In genomic region chr5:176849611-176850227, GRCh38 we compare ENCODE assay signal across 32 cellular contexts. TPM values are rescaled to one million over a fixed set of nuclear protein-coding genes. Genes with fewer than 3 reads are reported as not detected.
"Had no signal": no experiment of that assay in that cellular context is flagged by ENCODE, and none has a peak within 500 bp of the region (broad histone marks: within the 10 kb centered on the region; RNA-seq: fewer than 3 reads in every experiment).

No MANE protein-coding gene starts in this region.

- H3K4me1 ChIP-seq: body of pancreas, esophagus muscularis mucosa, foreskin keratinocyte, gastrocnemius medialis, heart left ventricle had no signal

- H3K36me3 ChIP-seq: esophagus muscularis mucosa, gastrocnemius medialis, heart left ventricle had no signal

- H3K9me3 ChIP-seq: body of pancreas, esophagus muscularis mucosa, gastrocnemius medialis, heart left ventricle had no signal

- ATAC-seq: activated CD4-positive, alpha-beta T cell treated with anti-CD3 and anti-CD28 coated beads for 36 hours; activated CD8-positive, alpha-beta memory T cell treated with anti-CD3 and anti-CD28 coated beads, Interleukin-2, amount 10 ng/mL, durations not matched to agents 7 days and 5 days; activated CD8-positive, alpha-beta T cell treated with anti-CD3 and anti-CD28 coated beads, Interleukin-2, amount 10 ng/mL, durations not matched to agents 7 days and 5 days; body of pancreas; effector memory CD8-positive, alpha-beta T cell; foreskin keratinocyte; gastrocnemius medialis; heart left ventricle had no signal

- H3K27ac ChIP-seq: body of pancreas, esophagus muscularis mucosa, foreskin keratinocyte, gastrocnemius medialis, heart left ventricle had no signal

- DNase-seq: activated CD4-positive, alpha-beta memory T cell treated with anti-CD3 and anti-CD28 coated beads for 36 hours; activated CD4-positive, alpha-beta T cell treated with anti-CD3 and anti-CD28 coated beads for 36 hours; activated CD4-positive, alpha-beta T cell treated with anti-CD3 and anti-CD28 coated beads, Interleukin-2, amount 10 ng/mL, durations not matched to agents 24 days and 14 days; activated CD4-positive, CD25-positive, alpha-beta regulatory T cell; activated CD4-positive, CD25-positive, alpha-beta regulatory T cell treated with anti-CD3 and anti-CD28 coated beads, Interleukin-2, amount 50 U/mL, for 72 hours; activated CD8-positive, alpha-beta memory T cell treated with anti-CD3 and anti-CD28 coated beads, Interleukin-2, amount 10 ng/mL, durations not matched to agents 7 days and 5 days; activated CD8-positive, alpha-beta memory T cell treated with anti-CD3 and anti-CD28 coated beads, Interleukin-2, amount 50 U/mL, for 4 hours; activated CD8-positive, alpha-beta T cell treated with anti-CD3 and anti-CD28 coated beads, Interleukin-2, amount 10 ng/mL, durations not matched to agents 7 days and 5 days; activated effector memory CD4-positive, alpha-beta T cell treated with anti-CD3 and anti-CD28 coated beads, Interleukin-2, amount 50 U/mL, for 16 hours; activated naive CD4-positive, alpha-beta T cell treated with anti-CD3 and anti-CD28 coated beads for 36 hours; activated naive CD8-positive, alpha-beta T cell treated with anti-CD3 and anti-CD28 coated beads, Interleukin-2, amount 10 ng/mL, durations not matched to agents 7 days and 5 days; activated T-cell treated with anti-CD3 and anti-CD28 coated beads, Interleukin-2, amount 50 U/mL, for 1 hour; activated T-cell treated with anti-CD3 and anti-CD28 coated beads, Interleukin-2, amount 50 U/mL, for 48 hours; amniotic stem cell; anterior cingulate cortex; body of pancreas; caudate nucleus; cortex of kidney; dermis blood vessel endothelial cell; effector CD4-positive, alpha-beta T cell; effector memory CD8-positive, alpha-beta T cell; erythroblast; foreskin keratinocyte; gastrocnemius medialis; glutamatergic neuron; T-helper 2 cell had no signal

- H3K4me3 ChIP-seq: body of pancreas, esophagus muscularis mucosa, gastrocnemius medialis, heart left ventricle had no signal

RNA-seq across cellular contexts. Expression of gene UNC5A, which starts 39.4 kb away (rescaled TPM):
- total RNA-seq: activated CD4-positive, alpha-beta memory T cell treated with anti-CD3 and anti-CD28 coated beads for 36 hours; activated CD4-positive, alpha-beta T cell treated with anti-CD3 and anti-CD28 coated beads for 36 hours; activated CD4-positive, alpha-beta T cell treated with anti-CD3 and anti-CD28 coated beads, Interleukin-2, amount 10 ng/mL, durations not matched to agents 24 days and 14 days; activated CD8-positive, alpha-beta memory T cell treated with anti-CD3 and anti-CD28 coated beads for 36 hours; activated CD8-positive, alpha-beta memory T cell treated with anti-CD3 and anti-CD28 coated beads, Interleukin-2, amount 10 ng/mL, durations not matched to agents 7 days and 5 days; activated CD8-positive, alpha-beta T cell treated with anti-CD3 and anti-CD28 coated beads, Interleukin-2, amount 10 ng/mL, durations not matched to agents 7 days and 5 days; activated naive CD4-positive, alpha-beta T cell treated with anti-CD3 and anti-CD28 coated beads for 36 hours; activated naive CD8-positive, alpha-beta T cell treated with anti-CD3 and anti-CD28 coated beads, Interleukin-2, amount 10 ng/mL, durations not matched to agents 7 days and 5 days; activated T-helper 1 cell treated with anti-CD3 and anti-CD28 coated beads, Interleukin-12 subunit alpha, Interleukin-12 subunit beta, Interleukin-2, Interleukin-4 antibody, amounts not matched to agents 30 ng/mL and 10 ng/mL and 1 ng/mL, durations not matched to agents 14 hours and 24 hours and 36 hours; activated T-helper 2 cell treated with anti-CD3 and anti-CD28 coated beads, Interferon-gamma antibody, Interleukin-2, Interleukin-4, amounts not matched to agents 10 μg/mL and 5 μg/mL and 100 μg/mL, durations not matched to agents 14 hours and 24 hours and 36 hours; esophagus muscularis mucosa had no signal
- polyA plus RNA-seq: heart left ventricle had no signal

RNA-seq across cellular contexts. Expression of gene HK3, which starts 49.4 kb away (rescaled TPM):
- total RNA-seq: activated CD4-positive, alpha-beta T cell treated with anti-CD3 and anti-CD28 coated beads for 36 hours; activated CD8-positive, alpha-beta memory T cell treated with anti-CD3 and anti-CD28 coated beads, Interleukin-2, amount 10 ng/mL, durations not matched to agents 7 days and 5 days; activated CD8-positive, alpha-beta T cell treated with anti-CD3 and anti-CD28 coated beads, Interleukin-2, amount 10 ng/mL, durations not matched to agents 7 days and 5 days; activated naive CD4-positive, alpha-beta T cell treated with anti-CD3 and anti-CD28 coated beads for 36 hours; chondrocyte; dermis blood vessel endothelial cell; foreskin keratinocyte had no signal
- polyA plus RNA-seq: foreskin keratinocyte had no signal
